ENCODE assay signal across 8 cellular contexts in genomic region chr6:158869010-158869603, GRCh38. TPM values are rescaled to one million over a fixed set of nuclear protein-coding genes. Genes with fewer than 3 reads are reported as not detected.
DNase-seq lines count a peak whose midpoint lies in the region; ATAC-seq lines count a peak whose summit lies in the region.

No MANE protein-coding gene starts in this region.

- no peaks in the 10 kb centered on the region for H3K27me3 ChIP-seq in aorta (ENCODE audit: control insufficient read depth in 1 of 2, insufficient read depth in 2 of 2, low read length in 1 of 2)

- no peaks in the 10 kb centered on the region for H3K36me3 ChIP-seq in aorta (ENCODE audit: control insufficient read depth in 1 of 2, insufficient read depth in 2 of 2, low read length in 1 of 2)

- DNase-seq in activated CD4-positive, CD25-positive, alpha-beta regulatory T cell treated with anti-CD3 and anti-CD28 coated beads, Interleukin-2, amount 50 U/mL, for 72 hours: no peak
- peak; percentile 56 for DNase-seq in NCI-H748 treated with DMSO at 0.1 percent for 48 hours (lab: John Stamatoyannopoulos, UW)
- DNase-seq in cerebellum (ENCODE audit: low spot score): peak; percentile 59
- peak; percentile 89 for DNase-seq in mesenteric fat pad (ENCODE audit: low spot score)
- no peak for DNase-seq in aorta
- DNase-seq in iPS-NIHi11 (ENCODE audit: low spot score): no peak

- intact Hi-C loops in aorta (cut with DNase I): loop anchor here (5.0 kb wide), 2 partner anchors 52 to 162 kb away; partner anchors contain the start of gene EZR (in 1 of the 2)

- no peaks in the 10 kb centered on the region for H3K9me3 ChIP-seq in aorta (ENCODE audit: control insufficient read depth, low read length)

- no peaks in the 10 kb centered on the region for H3K4me1 ChIP-seq in aorta (ENCODE audit: control insufficient read depth in 1 of 2, insufficient read depth in 2 of 2, low read length in 2 of 2)

- H3K27ac ChIP-seq in aorta (ENCODE audit: low read depth in 1 of 2, low read length in 2 of 2): peak overlapping the region in 1 of 2 donors; percentile 39

- H3K4me3 ChIP-seq in aorta (ENCODE audit: low read length in 2 of 2): peak overlapping the region; percentile 37 to 46

- WGBS in aorta, 2 donors: 15 to 17% methylated on average over 19 of the region's 19 CpGs

- ATAC-seq in activated CD4-positive, CD25-positive, alpha-beta regulatory T cell treated with anti-CD3 and anti-CD28 coated beads, Interleukin-2, amount 50 U/mL, for 24 hours: peak; percentile 34 to 40
- peak; percentile 43 for ATAC-seq in HG02943 (IDR thresholded peaks at IDR 0.05; ENCODE audit: low read depth, unreplicated experiment)
- peak; percentile 61 for ATAC-seq in aorta (ENCODE audit: low FRiP score)

RNA-seq across cellular contexts. Expression of gene EZR, which starts 49.9 kb away (rescaled TPM):
- total RNA-seq in cerebellum (47.4 TPM), mesenteric fat pad (43.1 TPM), aorta (10 to 100 TPM; 44.8 to 56.2 TPM)
- polyA plus RNA-seq in aorta: 100 to 1,000 TPM in 1 of 2 donors, 10 to 100 TPM in 1; 13.4 to 127 TPM

Comparison
In these comparisons a context has a peak if more than half of its experiments do, and no peak if none do; other contexts are left out.
1. DNase-seq: peak in NCI-H748 treated with DMSO at 0.1 percent for 48 hours (single experiment), cerebellum (single experiment) and mesenteric fat pad (single experiment); none in activated CD4-positive, CD25-positive, alpha-beta regulatory T cell treated with anti-CD3 and anti-CD28 coated beads, Interleukin-2, amount 50 U/mL, for 72 hours (single experiment), aorta (0 of 2) and iPS-NIHi11 (single experiment).
2. Peak in every context shown above with its lines, with median percentiles within 50 percentile points of each other: ATAC-seq.